20 cellular contexts compared by ENCODE assay signal in the genomic region with DNA sequence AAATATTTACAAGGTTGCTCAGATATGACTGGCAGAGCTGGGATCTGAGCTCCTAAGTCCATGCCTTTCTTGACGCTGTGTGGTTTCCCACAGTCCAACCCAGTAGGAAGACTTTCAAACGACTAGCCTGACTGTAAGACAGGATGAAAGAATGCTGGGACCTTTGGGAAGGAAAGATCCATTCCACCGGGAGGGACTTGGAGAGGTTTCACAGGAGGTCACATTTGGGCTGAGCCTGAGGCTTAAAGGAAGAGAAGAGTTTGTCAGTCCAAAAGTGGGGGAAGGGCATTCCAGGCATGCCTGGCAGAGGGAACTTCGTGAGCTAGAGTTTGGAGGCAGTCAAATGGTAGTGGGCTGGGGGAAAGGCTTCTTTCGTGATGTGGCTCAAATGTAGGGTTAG. TPM values are rescaled to one million over a fixed set of nuclear protein-coding genes. Genes with fewer than 3 reads are reported as not detected.
A peak's percentile ranks its signal among the peaks of the same experiment; 100 is the strongest.
DNase-seq lines count a peak whose midpoint lies in the region; ATAC-seq and TF ChIP-seq lines count a peak whose summit lies in the region.
"Had no signal": no experiment of that assay in that cellular context is flagged by ENCODE, and none has a peak within 500 bp of the region (broad histone marks: within the 10 kb centered on the region; RNA-seq: fewer than 3 reads in every experiment).

No MANE protein-coding gene starts in this region.

- in situ Hi-C loops in Panc1 (cut with HindIII; ENCODE audit: low pct_unique_long_range_greater_than_20kb, low sequenced_read_pairs), result no loop called here

- no peaks in the 10 kb centered on the region for H3F3A ChIP-seq in neural progenitor cell (ENCODE audit: low read depth)

- H3K4me1 ChIP-seq in ES-I3 (ENCODE audit: insufficient read depth, low read length) (peaks cover 28% of the 10 kb centered on the region), Panc1 (ENCODE audit: control insufficient read depth, insufficient read depth, low read length) (peaks cover 19% of the 10 kb centered on the region), neural progenitor cell (peaks cover 4% of the 10 kb centered on the region)

- DNase-seq in Panc1 (ENCODE audit: low read depth, low spot score) (no peak), fibroblast of peridontal ligament (ENCODE audit: extremely low read depth) (peak; percentile 1), neural progenitor cell (ENCODE audit: low spot score) (peak; percentile 66), NCI-H1694 (lab: John Stamatoyannopoulos, UW) (no peak), NCI-H187 (lab: John Stamatoyannopoulos, UW) (no peak), GOT3 (lab: John Stamatoyannopoulos, UW) (no peak)
- no peak for DNase-seq in activated CD4-positive, alpha-beta T cell treated with anti-CD3 and anti-CD28 coated beads for 48 hours
- DNase-seq: activated CD8-positive, alpha-beta memory T cell treated with anti-CD3 and anti-CD28 coated beads, Interleukin-2, amount 10 ng/mL, durations not matched to agents 7 days and 5 days; activated effector memory CD4-positive, alpha-beta T cell treated with anti-CD3 and anti-CD28 coated beads, Interleukin-2, amount 50 U/mL, for 16 hours; NCI-H1048; NCI-H2171; NCI-H774; right cardiac atrium; RPMI8226; stimulated activated CD4-positive, alpha-beta T cell treated with anti-CD3 and anti-CD28 coated beads, Interleukin-2, amount 100 ng/mL, for 24 hours had no signal

- H3K4me3 Mint-ChIP-seq in neural progenitor cell, result no peak overlapping the region
- H3K4me3 Mint-ChIP-seq: activated CD8-positive, alpha-beta memory T cell treated with anti-CD3 and anti-CD28 coated beads, Interleukin-2, amount 10 ng/mL, durations not matched to agents 7 days and 5 days; B cell; T-helper 1 cell treated with Interleukin-12 subunit alpha and Interleukin-12 subunit beta and Interleukin-4 antibody, amounts not matched to agents 30 μg/mL and 1 μg/mL, for 36 hours had no signal

- H3K4me1 Mint-ChIP-seq in neural progenitor cell, result peaks cover 5% of the 10 kb centered on the region
- H3K4me1 Mint-ChIP-seq: activated CD8-positive, alpha-beta memory T cell treated with anti-CD3 and anti-CD28 coated beads, Interleukin-2, amount 10 ng/mL, durations not matched to agents 7 days and 5 days; B cell had no signal

- H4K20me1 ChIP-seq in neural progenitor cell (ENCODE audit: low read depth), result no peaks in the 10 kb centered on the region

- H3K36me3 Mint-ChIP-seq in neural progenitor cell, result no peaks in the 10 kb centered on the region
- H3K36me3 Mint-ChIP-seq: activated CD8-positive, alpha-beta memory T cell treated with anti-CD3 and anti-CD28 coated beads, Interleukin-2, amount 10 ng/mL, durations not matched to agents 7 days and 5 days had no signal

- H3K9me3 Mint-ChIP-seq in neural progenitor cell, result peaks cover 4% of the 10 kb centered on the region
- H3K9me3 Mint-ChIP-seq: T-helper 1 cell treated with Interleukin-12 subunit alpha and Interleukin-12 subunit beta and Interleukin-4 antibody, amounts not matched to agents 30 μg/mL and 1 μg/mL, for 36 hours had no signal

- CTCF ChIA-PET in Panc1 (lab: Charles Lee), result no interaction called here

- peaks cover 18% of the 10 kb centered on the region for H3K27me3 Mint-ChIP-seq in neural progenitor cell (ENCODE audit: insufficient read depth, low read depth)

- ATAC-seq in Panc1, result no peak
- ATAC-seq: activated CD8-positive, alpha-beta memory T cell treated with anti-CD3 and anti-CD28 coated beads, Interleukin-2, amount 10 ng/mL, durations not matched to agents 7 days and 5 days; right cardiac atrium had no signal

- peak overlapping the region; percentile 1; the same call in 1 of the 2 replicates for H3K9ac ChIP-seq in ES-I3 (ENCODE audit: low read depth, low read length)
- H3K9ac ChIP-seq in neural progenitor cell, result no peak overlapping the region

- peak overlapping the region; percentile 65 for H3K27ac ChIP-seq in Panc1 (ENCODE audit: low read length)
- no peak overlapping the region for H3K27ac ChIP-seq in neural progenitor cell
- H3K27ac ChIP-seq: coronary artery, neutrophil had no signal

- intact Hi-C loops in Panc1 (cut with micrococcal nuclease; ENCODE audit: unreplicated experiment), result no loop called here

- H3K4me2 ChIP-seq in neural progenitor cell, result peak overlapping the region; percentile 40

- H3K27ac Mint-ChIP-seq in neural progenitor cell, result peak overlapping the region; percentile 4
- H3K27ac Mint-ChIP-seq: activated CD8-positive, alpha-beta memory T cell treated with anti-CD3 and anti-CD28 coated beads, Interleukin-2, amount 10 ng/mL, durations not matched to agents 7 days and 5 days; B cell; T-helper 1 cell treated with Interleukin-12 subunit alpha and Interleukin-12 subunit beta and Interleukin-4 antibody, amounts not matched to agents 30 μg/mL and 1 μg/mL, for 36 hours had no signal

- H2AFZ ChIP-seq in neural progenitor cell (replicated peaks), result peak overlapping the region; percentile 1

- H3K9me3 ChIP-seq in ES-I3 (ENCODE audit: control insufficient read depth, insufficient read depth, low read length), result no peaks in the 10 kb centered on the region
- H3K9me3 ChIP-seq in Panc1 (ENCODE audit: control insufficient read depth, insufficient read depth, low read depth, low read length), result no peaks in the 10 kb centered on the region
- no peaks in the 10 kb centered on the region for H3K9me3 ChIP-seq in neural progenitor cell (ENCODE audit: low read depth)
- H3K9me3 ChIP-seq: neutrophil had no signal

- POLR2A ChIA-PET in Panc1 (lab: Charles Lee), result no interaction called here

- no peak for TF ChIP-seq CTCF in Panc1 (IDR thresholded peaks at IDR 0.05)
- no peak for TF ChIP-seq CTCF in neural progenitor cell (IDR thresholded peaks at IDR 0.05)

- H3K27me3 ChIP-seq in Panc1 (ENCODE audit: control insufficient read depth, insufficient read depth, low read length) (no peaks in the 10 kb centered on the region), neural progenitor cell (no peaks in the 10 kb centered on the region)

- no peaks in the 10 kb centered on the region for H3K36me3 ChIP-seq in ES-I3 (ENCODE audit: insufficient read depth, low read length)
- no peaks in the 10 kb centered on the region for H3K36me3 ChIP-seq in Panc1 (ENCODE audit: control insufficient read depth, insufficient read depth, low read length)
- no peaks in the 10 kb centered on the region for H3K36me3 ChIP-seq in neural progenitor cell
- H3K36me3 ChIP-seq: neutrophil had no signal

- H3K4me3 ChIP-seq in Panc1 (ENCODE audit: low read depth in 2 of 2, low read length in 2 of 2), result peak overlapping the region in 1 of 2 experiments; percentile 71; a peak in 3 of 4 replicates
- H3K4me3 ChIP-seq in neural progenitor cell, result no peak overlapping the region
- H3K4me3 ChIP-seq: coronary artery had no signal

- BruUV-seq in Panc1 (replicated peaks; lab: Mats Ljungman, UMichigan), result no TSS peak

- no peaks in the 10 kb centered on the region for H3K79me2 ChIP-seq in neural progenitor cell (ENCODE audit: low read depth)

RNA-seq across cellular contexts. Expression of a gene that starts 1.5 kb away (rescaled TPM):
- total RNA-seq in Panc1 (2021; ENCODE audit: unreplicated experiment), result 4.6 TPM
- polyA plus RNA-seq in Panc1 (2012; ENCODE audit: insufficient read length), result 2.7 TPM
- total RNA-seq in neural progenitor cell (ENCODE audit: low replicate concordance), result 0.82 and 2.3 TPM in 2 replicates

Comparison
In these comparisons a context has a peak if more than half of its experiments do, and no peak if none do; other contexts are left out.
1. DNase-seq: peak in fibroblast of peridontal ligament (single experiment) and neural progenitor cell (single experiment); none in Panc1 (single experiment), NCI-H1694 (single experiment), NCI-H187 (0 of 2), activated CD4-positive, alpha-beta T cell treated with anti-CD3 and anti-CD28 coated beads for 48 hours (single experiment) and GOT3 (single experiment).